15 cellular contexts compared by ENCODE assay signal in genomic region chr4:173253561-173253960, GRCh38.
A peak's percentile ranks its signal among the peaks of the same experiment; 100 is the strongest.
DNase-seq lines count a peak whose midpoint lies in the region; ATAC-seq and TF ChIP-seq lines count a peak whose summit lies in the region.
"Had no signal": no experiment of that assay in that cellular context is flagged by ENCODE, and none has a peak within 500 bp of the region (broad histone marks: within the 10 kb centered on the region; RNA-seq: fewer than 3 reads in every experiment).

No MANE protein-coding gene starts in this region.

- no peak overlapping the region for H3K18ac ChIP-seq in IMR-90 (ENCODE audit: low read depth, low read length)

- no peak for DNase-seq in Calu3
- DNase-seq in IMR-90, result no peak
- no peak for DNase-seq in WTC11 (ENCODE audit: low spot score)
- no peak for DNase-seq in stimulated activated effector memory CD8-positive, alpha-beta T cell treated with anti-CD3 and anti-CD28 coated beads, Interleukin-12 subunit alpha, Interleukin-12 subunit beta, amount 100 ng/mL, for 72 hours (ENCODE audit: low spot score in 2 of 2)
- DNase-seq in osteoblast (ENCODE audit: insufficient read length, low spot score, missing footprints), result no peak
- no peak for DNase-seq in SIG-M5 treated with dmso at 0.1 percent for 504 hours (lab: John Stamatoyannopoulos, UW; ENCODE audit: unreplicated experiment)
- no peak for DNase-seq in heart right ventricle
- DNase-seq: ACHN; CD8-positive, alpha-beta memory T cell; EL; NCI-H1436; NCI-H2029 treated with DMSO at 0.1 percent for 48 hours; NCI-H226; NCI-H526; SHP77 had no signal

- H3K79me1 ChIP-seq in IMR-90 (ENCODE audit: low read depth in 1 of 2, low read length in 2 of 2), result peaks cover 0 to 5% of the 10 kb centered on the region in 2 experiments; a peak in 1 of 4 replicates

- H2BK15ac ChIP-seq in IMR-90 (ENCODE audit: low read depth, low read length), result no peak overlapping the region

- CTCF ChIA-PET in Calu3 (lab: Charles Lee) (interaction anchor here (0.6 kb wide), 1 partner anchor 70 kb away, joined by 3 read pairs; no protein-coding TSS in a partner anchor), IMR-90 (lab: Yijun Ruan, JAX) (interaction anchor here (1.1 to 1.4 kb wide), 2 partner anchors 48 to 240 kb away, joined by 3 to 11 read pairs; no protein-coding TSS in a partner anchor), WTC11 (lab: Charles Lee) (interaction anchor here (0.6 to 3.1 kb wide), 3 partner anchors 11 to 240 kb away, joined by 3 to 16 read pairs (median 3); no protein-coding TSS in a partner anchor)

- no peak overlapping the region for H3K14ac ChIP-seq in IMR-90 (replicated peaks; ENCODE audit: low read depth, low read length)

- H3K79me2 ChIP-seq in osteoblast (ENCODE audit: insufficient read depth, low read length), result no peaks in the 10 kb centered on the region

- H3K4me2 ChIP-seq in IMR-90 (ENCODE audit: low read depth, low read length) (no peak overlapping the region), osteoblast (ENCODE audit: insufficient read depth, low read length) (no peak overlapping the region)

- no peak overlapping the region for H2AFZ ChIP-seq in IMR-90 (replicated peaks; ENCODE audit: low read length, poor library complexity)
- H2AFZ ChIP-seq in osteoblast (ENCODE audit: low read length), result no peak overlapping the region

- no peak overlapping the region for H2BK120ac ChIP-seq in IMR-90 (ENCODE audit: low read depth, low read length)

- intact Hi-C loops in Calu3 (cut with micrococcal nuclease; ENCODE audit: unreplicated experiment), result loop anchor here (2.0 to 5.0 kb wide), 3 partner anchors 41 to 81 kb away; no protein-coding TSS in a partner anchor
- intact Hi-C loops in IMR-90 (cut with micrococcal nuclease), result loop anchor here (5.0 to 10.0 kb wide), 2 partner anchors 36 to 359 kb away; no protein-coding TSS in a partner anchor
- intact Hi-C loops in heart right ventricle (cut with DNase I), result no loop called here

- BruUV-seq in Calu3 (replicated peaks; lab: Mats Ljungman, UMichigan) (no TSS peak), IMR-90 (replicated peaks; lab: Mats Ljungman, UMichigan) (no TSS peak)

- WGBS in IMR-90 (ENCODE audit: extremely low coverage in 2 of 2, insufficient read length in 1 of 2), 2 experiments, result 93% methylated on average over 2 of the region's 2 CpGs; no CpG with 5 or more reads in 1 of the 2 experiments
- 88 to 89% methylated on average over 2 of the region's 2 CpGs for whole genome bisulfite sequencing in heart right ventricle, 2 donors

- H4K20me1 ChIP-seq in IMR-90 (ENCODE audit: insufficient read depth, low read length) (peaks cover 19% of the 10 kb centered on the region), osteoblast (ENCODE audit: insufficient read depth, low read length) (peaks cover 44% of the 10 kb centered on the region)

- H2AK9ac ChIP-seq in IMR-90 (replicated peaks; ENCODE audit: low read depth, low read length, poor library complexity), result peak overlapping the region; percentile 31

- H4K5ac ChIP-seq in IMR-90 (ENCODE audit: low read depth, low read length), result no peak overlapping the region

- no peak overlapping the region for H2BK5ac ChIP-seq in IMR-90 (ENCODE audit: low read depth, low read length, poor library complexity, severe bottlenecking)

- TF ChIP-seq CTCF in Calu3 (IDR thresholded peaks at IDR 0.05; ENCODE audit: unreplicated experiment) (no peak), IMR-90 (conservative IDR thresholded peaks at IDR 0.05; ENCODE audit: low read depth, low read length) (no peak), WTC11 (IDR thresholded peaks at IDR 0.05) (no peak), osteoblast (IDR thresholded peaks at IDR 0.05; ENCODE audit: extremely low read depth, low read depth, low read length) (no peak), heart right ventricle (IDR thresholded peaks at IDR 0.05) (no peak)

- H3K56ac ChIP-seq in IMR-90 (ENCODE audit: extremely low read depth, insufficient read depth, low read length), result no peak overlapping the region

- H2AK5ac ChIP-seq in IMR-90 (ENCODE audit: low read depth, low read length), result no peak overlapping the region

- H3K27me3 ChIP-seq in IMR-90 (ENCODE audit: control insufficient read depth, insufficient read depth, low read length), result peaks cover 15% of the 10 kb centered on the region
- H3K27me3 ChIP-seq in osteoblast (ENCODE audit: insufficient read depth, low read length), result peaks cover 21% of the 10 kb centered on the region
- H3K27me3 ChIP-seq in heart right ventricle, result no peaks in the 10 kb centered on the region

- TF ChIP-seq POLR2A in IMR-90 (IDR thresholded peaks at IDR 0.05; ENCODE audit: low read depth, low read length), result no peak

- H3K27ac ChIP-seq in IMR-90 (ENCODE audit: insufficient read depth, low read length), result no peak overlapping the region
- H3K27ac ChIP-seq in osteoblast (ENCODE audit: low read depth, low read length), result no peak overlapping the region
- H3K27ac ChIP-seq in heart right ventricle, result no peak overlapping the region

- H4K91ac ChIP-seq in IMR-90 (ENCODE audit: insufficient read depth, low read depth, low read length), result no peak overlapping the region

- H3K4me1 Mint-ChIP-seq in Calu3 (ENCODE audit: low read depth, unreplicated experiment), result peaks cover 27% of the 10 kb centered on the region
- H3K4me1 Mint-ChIP-seq in WTC11, result peaks cover 85% of the 10 kb centered on the region
- H3K4me1 Mint-ChIP-seq in stimulated activated effector memory CD8-positive, alpha-beta T cell treated with anti-CD3 and anti-CD28 coated beads, Interleukin-12 subunit alpha, Interleukin-12 subunit beta, amount 100 ng/mL, for 72 hours, result peaks cover 20% of the 10 kb centered on the region

- peak overlapping the region; percentile 40 for H3K27ac Mint-ChIP-seq in Calu3 (ENCODE audit: unreplicated experiment)
- peak overlapping the region; percentile 48 for H3K27ac Mint-ChIP-seq in WTC11
- H3K27ac Mint-ChIP-seq in stimulated activated effector memory CD8-positive, alpha-beta T cell treated with anti-CD3 and anti-CD28 coated beads, Interleukin-12 subunit alpha, Interleukin-12 subunit beta, amount 100 ng/mL, for 72 hours, result peak overlapping the region; percentile 3

- H3K27me3 Mint-ChIP-seq in Calu3 (ENCODE audit: unreplicated experiment) (no peaks in the 10 kb centered on the region), WTC11 (ENCODE audit: low read depth) (no peaks in the 10 kb centered on the region)
- H3K27me3 Mint-ChIP-seq: CD8-positive, alpha-beta memory T cell had no signal

- no peak overlapping the region for H3K23ac ChIP-seq in IMR-90 (ENCODE audit: low read depth, low read length)

- no peak overlapping the region for H2BK20ac ChIP-seq in IMR-90 (ENCODE audit: low read depth, low read length)

- H3K9me3 ChIP-seq in IMR-90 (ENCODE audit: control insufficient read depth, insufficient read depth, low read length) (peaks cover 5% of the 10 kb centered on the region), osteoblast (ENCODE audit: low read depth, low read length) (no peaks in the 10 kb centered on the region), heart right ventricle (no peaks in the 10 kb centered on the region)

- H3K9me1 ChIP-seq in IMR-90 (ENCODE audit: insufficient read depth, low read length), result peaks cover 3% of the 10 kb centered on the region

- H4K8ac ChIP-seq in IMR-90 (ENCODE audit: low read depth in 2 of 2, low read length in 2 of 2), result no peak overlapping the region

- H3K36me3 Mint-ChIP-seq in Calu3 (ENCODE audit: insufficient read depth, unreplicated experiment) (peaks cover 12% of the 10 kb centered on the region), WTC11 (peaks cover 9% of the 10 kb centered on the region)
- H3K36me3 Mint-ChIP-seq in stimulated activated effector memory CD8-positive, alpha-beta T cell treated with anti-CD3 and anti-CD28 coated beads, Interleukin-12 subunit alpha, Interleukin-12 subunit beta, amount 100 ng/mL, for 72 hours, result peaks cover 6% of the 10 kb centered on the region

- in situ Hi-C loops in IMR-90 (cut with MboI; ENCODE audit: low sequenced_read_pairs), result no loop called here

- no peak for TF ChIP-seq RAD21 in IMR-90 (IDR thresholded peaks at IDR 0.05; ENCODE audit: low read length)

- no peak overlapping the region for H3K9ac ChIP-seq in IMR-90 (ENCODE audit: low read depth, low read length)

- dilution Hi-C loops in IMR-90 (cut with HindIII; ENCODE audit: low sequenced_read_pairs, unreplicated experiment), result loop anchor here (25.0 kb wide), 1 partner anchor 241 kb away; no protein-coding TSS in a partner anchor

- POLR2A ChIA-PET in IMR-90 (lab: Charles Lee; ENCODE audit: unreplicated experiment) (no interaction called here), WTC11 (lab: Charles Lee) (no interaction called here)

- H3K36me3 ChIP-seq in IMR-90 (ENCODE audit: control insufficient read depth, insufficient read depth, low read length) (no peaks in the 10 kb centered on the region), osteoblast (ENCODE audit: insufficient read depth, low read length) (no peaks in the 10 kb centered on the region), heart right ventricle (peaks cover 0 to under 1% (median 0%) of the 10 kb centered on the region in 9 donors)

- no peak overlapping the region for H3K4me3 ChIP-seq in IMR-90 (ENCODE audit: insufficient read depth, low read depth, low read length)
- H3K4me3 ChIP-seq in osteoblast (ENCODE audit: insufficient read depth, low read length), result no peak overlapping the region
- no peak overlapping the region for H3K4me3 ChIP-seq in heart right ventricle

- H3K4me3 Mint-ChIP-seq in Calu3 (ENCODE audit: low read depth, unreplicated experiment) (no peak overlapping the region), WTC11 (no peak overlapping the region)
- H3K4me3 Mint-ChIP-seq in stimulated activated effector memory CD8-positive, alpha-beta T cell treated with anti-CD3 and anti-CD28 coated beads, Interleukin-12 subunit alpha, Interleukin-12 subunit beta, amount 100 ng/mL, for 72 hours, result no peak overlapping the region

- ATAC-seq in IMR-90 (ENCODE audit: low read depth) (no peak), WTC11 (no peak), heart right ventricle (no peak)
- no peak for ATAC-seq in stimulated activated effector memory CD8-positive, alpha-beta T cell treated with anti-CD3 and anti-CD28 coated beads, Interleukin-12 subunit alpha, Interleukin-12 subunit beta, amount 100 ng/mL, for 72 hours

- H3K4ac ChIP-seq in IMR-90 (ENCODE audit: low read depth, low read length), result no peak overlapping the region

- H3K9me3 Mint-ChIP-seq in Calu3 (ENCODE audit: low read depth, unreplicated experiment) (no peaks in the 10 kb centered on the region), WTC11 (peaks cover 3% of the 10 kb centered on the region; the same call in 1 of the 2 replicates)
- H3K9me3 Mint-ChIP-seq in stimulated activated effector memory CD8-positive, alpha-beta T cell treated with anti-CD3 and anti-CD28 coated beads, Interleukin-12 subunit alpha, Interleukin-12 subunit beta, amount 100 ng/mL, for 72 hours, result no peaks in the 10 kb centered on the region
- H3K9me3 Mint-ChIP-seq: CD8-positive, alpha-beta memory T cell had no signal

- H3K4me1 ChIP-seq in IMR-90 (ENCODE audit: control insufficient read depth, insufficient read depth, low read length), result peaks cover 5% of the 10 kb centered on the region
- peaks cover 6% of the 10 kb centered on the region for H3K4me1 ChIP-seq in osteoblast (ENCODE audit: insufficient read depth, low read length)
- peaks cover 0 to 10% (median 0%) of the 10 kb centered on the region in 9 donors for H3K4me1 ChIP-seq in heart right ventricle

TF ChIP-seq in IMR-90, 13 proteins besides CTCF, POLR2A, EP300 and RAD21 (continues in another document):
- no peak for TF ChIP-seq RFX5 (IDR thresholded peaks at IDR 0.05; ENCODE audit: low read depth, low read length)

TF ChIP-seq in WTC11, 78 proteins besides CTCF, POLR2A, EP300 and RAD21 (continues in another document):
- no peak for TF ChIP-seq SMAD3 (CRISPR knock-in tag; IDR thresholded peaks at IDR 0.05; ENCODE audit: borderline replicate concordance)

Comparison
In these comparisons a context has a peak if more than half of its experiments do, and no peak if none do; other contexts are left out.
1. intact Hi-C loops: an anchor here in Calu3 (2.0 to 5.0 kb wide) and IMR-90 (5.0 to 10.0 kb wide); none called in heart right ventricle.